ENCODE assay signal across 8 cellular contexts in the genomic region with DNA sequence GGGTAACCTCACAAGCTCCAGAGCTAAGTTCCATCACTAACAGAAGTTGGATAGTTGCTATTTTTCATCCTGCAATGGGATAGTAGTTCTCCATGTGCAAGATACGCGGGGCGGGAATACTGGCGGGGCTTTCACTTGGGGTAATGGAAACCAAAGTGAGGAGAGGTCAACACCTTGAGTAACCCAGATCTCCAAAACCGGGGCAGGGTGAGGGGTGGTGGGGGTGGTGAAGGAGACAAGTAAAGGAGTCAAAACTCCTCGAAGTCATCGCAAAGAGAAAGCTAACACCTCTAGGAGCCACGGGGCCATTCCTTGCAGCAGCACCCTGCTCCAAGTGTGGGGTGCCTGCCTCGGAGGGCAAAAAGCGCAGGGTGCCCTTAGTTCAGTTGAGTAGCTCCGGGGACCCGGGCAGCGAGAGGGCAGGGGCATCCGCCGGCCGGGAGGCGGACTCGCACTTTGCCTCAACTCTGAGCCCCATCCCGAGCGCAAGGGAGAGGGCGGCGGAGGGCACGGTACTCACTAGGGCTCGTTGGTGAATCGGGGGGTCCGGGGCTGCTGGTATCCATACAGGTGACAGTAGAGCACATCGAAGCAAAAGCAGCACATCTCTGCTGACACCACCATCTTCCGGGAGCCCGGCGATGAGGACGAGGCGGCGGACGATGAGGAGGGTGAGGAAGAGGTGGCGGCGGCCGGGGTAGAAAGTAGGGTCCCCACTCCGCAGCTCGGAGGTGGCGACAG. TPM values are rescaled to one million over a fixed set of nuclear protein-coding genes. Genes with fewer than 3 reads are reported as not detected.
DNase-seq lines count a peak whose midpoint lies in the region; ATAC-seq and TF ChIP-seq lines count a peak whose summit lies in the region.

No MANE protein-coding gene starts in this region.

- peaks cover 6% of the 10 kb centered on the region for H3K27me3 ChIP-seq in adipocyte (replicated peaks; ENCODE audit: control insufficient read depth, insufficient read depth, low read length)

- POLR2A ChIA-PET in RWPE1 (lab: Yijun Ruan, JAX; ENCODE audit: low non-redundant PET) = interaction anchor here (0.6 kb wide), 1 partner anchor 1402 kb away, joined by 3 read pairs; no protein-coding TSS in a partner anchor

- intact Hi-C loops in sciatic nerve (cut with DNase I) = no loop called here

- H3K36me3 ChIP-seq in adipocyte (ENCODE audit: control insufficient read depth, insufficient read depth, low read length, severe bottlenecking) = no peaks in the 10 kb centered on the region

- peak; percentile 49 for DNase-seq in DMS53 (lab: John Stamatoyannopoulos, UW)
- DNase-seq in DMS53 treated with DMSO at 0.1 percent for 48 hours (lab: John Stamatoyannopoulos, UW; ENCODE audit: unreplicated experiment) = no peak
- peak; percentile 18 for DNase-seq in RWPE1 (ENCODE audit: low spot score)
- peak; percentile 49 for DNase-seq in adipocyte (ENCODE audit: low read depth)
- DNase-seq in hepatic stellate cell (ENCODE audit: low spot score) = peak; percentile 16
- peak; percentile 63 for DNase-seq in sciatic nerve (ENCODE audit: low spot score)
- no peak for DNase-seq in NOMO-1 treated with DMSO at 0.1 percent for 48 hours (lab: John Stamatoyannopoulos, UW; ENCODE audit: unreplicated experiment)

- TF ChIP-seq CTCF in RWPE1 (conservative IDR thresholded peaks at IDR 0.05; ENCODE audit: low read depth) = no peak

- H3K9me3 ChIP-seq in adipocyte (ENCODE audit: control insufficient read depth, low read length) = no peaks in the 10 kb centered on the region

- CTCF ChIA-PET in RWPE1 (lab: Yijun Ruan, JAX) = interaction anchor here (0.6 to 2.2 kb wide), 3 partner anchors 79 to 149 kb away, joined by 3 to 5 read pairs (median 3); no protein-coding TSS in a partner anchor

- H3K9ac ChIP-seq in adipocyte (ENCODE audit: low read length) = peak overlapping the region; percentile 89

- peak overlapping the region; percentile 85 for H3K27ac ChIP-seq in RWPE1

- peaks cover 10% of the 10 kb centered on the region for H3K4me1 ChIP-seq in adipocyte (ENCODE audit: control insufficient read depth, insufficient read depth, low read length)

- peak; percentile 20 for ATAC-seq in HG02852 (IDR thresholded peaks at IDR 0.05; ENCODE audit: unreplicated experiment)
- ATAC-seq in sciatic nerve = peak; percentile 73

- peak overlapping the region; percentile 87 for H3K4me3 ChIP-seq in adipocyte (ENCODE audit: low read length)

RNA-seq across cellular contexts. Expression of a gene that starts 0.6 kb away (rescaled TPM):
- 2.9 TPM for total RNA-seq in sciatic nerve

RNA-seq across cellular contexts. Expression of a gene that starts 41.4 kb away (rescaled TPM):
- total RNA-seq in sciatic nerve = 0.09 TPM

Comparison
In these comparisons a context has a peak if more than half of its experiments do, and no peak if none do; other contexts are left out.
1. DNase-seq: peak in DMS53 (single experiment), RWPE1 (single experiment), adipocyte (single experiment), hepatic stellate cell (single experiment) and sciatic nerve (single experiment); none in DMS53 treated with DMSO at 0.1 percent for 48 hours (single experiment) and NOMO-1 treated with DMSO at 0.1 percent for 48 hours (single experiment).